1 cellular context compared by ENCODE assay signal in genomic region chr1:222413436-222413835, GRCh38.
TF ChIP-seq lines count a peak whose summit lies in the region.

No MANE protein-coding gene starts in this region.

TF ChIP-seq in GM23338, 12 proteins besides CTCF, POLR2A, EP300 and RAD21 (continued from another document):
- TF ChIP-seq CREB1 (CRISPR knock-in tag; IDR thresholded peaks at IDR 0.05; ENCODE audit: low read depth) (no peak), EZH2 (IDR thresholded peaks at IDR 0.05; ENCODE audit: low read depth, unreplicated experiment) (no peak), ZNF114 (CRISPR knock-in tag; IDR thresholded peaks at IDR 0.05) (no peak), EZH2phosphoT487 (IDR thresholded peaks at IDR 0.05; ENCODE audit: unreplicated experiment) (no peak), NANOG (IDR thresholded peaks at IDR 0.05; ENCODE audit: borderline replicate concordance) (no peak), STAT1 (IDR thresholded peaks at IDR 0.05; ENCODE audit: unreplicated experiment) (no peak), REST (IDR thresholded peaks at IDR 0.05; ENCODE audit: unreplicated experiment) (no peak), POLR2AphosphoS5 (IDR thresholded peaks at IDR 0.05; ENCODE audit: low read depth) (no peak), ZNF462 (CRISPR knock-in tag; IDR thresholded peaks at IDR 0.05) (no peak)
